8 cellular contexts compared by ENCODE assay signal in the genomic region with DNA sequence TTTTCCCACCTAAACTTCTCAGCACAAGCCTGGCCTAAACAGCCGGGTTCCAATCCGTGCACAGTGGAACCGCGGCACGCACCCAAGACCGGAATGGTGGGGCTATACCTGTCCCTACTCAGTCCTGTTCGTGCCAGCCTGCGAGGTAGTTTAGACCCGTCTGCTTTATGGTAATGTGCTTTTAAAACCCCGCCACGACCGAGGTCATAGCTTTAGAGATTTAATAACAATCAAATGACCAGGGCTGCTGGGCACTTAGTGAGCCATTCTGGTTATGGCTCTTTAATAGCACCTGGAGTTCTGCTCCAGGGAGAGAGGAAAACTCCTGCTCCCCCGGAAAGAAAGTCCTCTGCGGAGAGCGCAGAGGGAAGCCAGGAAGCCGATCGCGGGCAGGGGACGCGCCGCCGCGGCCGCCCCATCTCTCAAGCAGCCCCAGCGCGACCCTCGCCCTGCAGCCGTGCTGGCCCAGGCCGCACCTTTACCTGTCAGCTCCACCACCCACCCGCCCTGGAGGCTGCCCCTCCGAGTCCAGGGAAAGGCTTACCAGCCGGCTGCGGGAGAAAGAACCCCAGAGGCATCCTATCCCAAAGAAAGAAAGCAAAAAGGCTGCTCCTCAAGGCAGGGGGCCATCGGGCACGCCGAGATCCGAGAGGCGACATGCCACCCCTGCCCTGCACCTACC.
DNase-seq lines count a peak whose midpoint lies in the region; TF ChIP-seq lines count a peak whose summit lies in the region.

No MANE protein-coding gene starts in this region.

- H3K9me3 ChIP-seq in MM.1S (replicated peaks; ENCODE audit: insufficient read depth, low read length) (no peaks in the 10 kb centered on the region), mucosa of rectum (ENCODE audit: control insufficient read depth in 2 of 2, low read length in 2 of 2) (no peaks in the 10 kb centered on the region)

- 0 out of 2 replicates have a peak, but pooled peaks cover 8% of the 10 kb centered on the region for H3K79me2 ChIP-seq in MM.1S (ENCODE audit: low read length)

- H3K27ac ChIP-seq in MM.1S (ENCODE audit: low read length) (no peak overlapping the region; the same call in 1 of the 2 replicates), epithelial cell of prostate (peak overlapping the region; percentile 75), mucosa of rectum (ENCODE audit: low read depth in 2 of 2, low read length in 2 of 2) (peak overlapping the region; percentile 89 to 91)

- H3F3A ChIP-seq in MM.1S (ENCODE audit: insufficient read depth, low read length): no peaks in the 10 kb centered on the region

- peak overlapping the region; percentile 79 for H3K4me2 ChIP-seq in MM.1S (ENCODE audit: low read depth, low read length)

- no peaks in the 10 kb centered on the region for H3K9me2 ChIP-seq in MM.1S (replicated peaks; ENCODE audit: insufficient read depth, low read length)

- no peaks in the 10 kb centered on the region for H4K20me1 ChIP-seq in MM.1S (ENCODE audit: insufficient read depth, low read length)

- CTCF ChIA-PET in HEK293T (lab: Yijun Ruan, JAX): no interaction called here

- POLR2A ChIA-PET in HEK293T (lab: Yijun Ruan, JAX): interaction anchor here (0.5 to 1.5 kb wide), 20 partner anchors 14 to 1222 kb away, joined by 3 to 8 read pairs (median 3); no protein-coding TSS in a partner anchor

- peak overlapping the region; percentile 90 for H3K4me3 ChIP-seq in MM.1S (ENCODE audit: low read length)
- peak overlapping the region; percentile 93 to 95 for H3K4me3 ChIP-seq in mucosa of rectum (ENCODE audit: low read length in 2 of 2)

- peak; percentile 81 for DNase-seq in DMS 273 (lab: John Stamatoyannopoulos, UW; ENCODE audit: unreplicated experiment)
- no peak for DNase-seq in DMS 273 treated with DMSO at 0.1 percent for 48 hours (lab: John Stamatoyannopoulos, UW)
- peak; percentile 50 for DNase-seq in HEK293T (ENCODE audit: extremely low spot score)
- peak; percentile 41 for DNase-seq in MM.1S
- DNase-seq in activated CD8-positive, alpha-beta memory T cell treated with anti-CD3 and anti-CD28 coated beads, Interleukin-2, amount 50 U/mL, for 48 hours: peak; percentile 74
- no peak for DNase-seq in epithelial cell of prostate (ENCODE audit: low read depth, low spot score)
- peak; percentile 51 for DNase-seq in superior temporal gyrus (ENCODE audit: extremely low spot score)

- peak overlapping the region; percentile 95 for H2AFZ ChIP-seq in MM.1S (ENCODE audit: low read length)

- H3K4me1 ChIP-seq in MM.1S (ENCODE audit: low read length) (peaks cover 6% of the 10 kb centered on the region; the same call in 1 of the 2 replicates), mucosa of rectum (ENCODE audit: control insufficient read depth in 2 of 2, insufficient read depth in 2 of 2, low read length in 2 of 2) (peaks cover 3 to 16% of the 10 kb centered on the region in 2 donors)

- H3K9ac ChIP-seq in MM.1S (ENCODE audit: low read length) (peak overlapping the region; percentile 71), mucosa of rectum (ENCODE audit: low read depth in 1 of 2, low read length in 2 of 2) (peak overlapping the region; percentile 91)

- no peak for TF ChIP-seq CTCF in MM.1S (IDR thresholded peaks at IDR 0.05; ENCODE audit: low read length)

- H3K27me3 ChIP-seq in MM.1S (replicated peaks; ENCODE audit: insufficient read depth, low read length): no peaks in the 10 kb centered on the region
- no peaks in the 10 kb centered on the region for H3K27me3 ChIP-seq in mucosa of rectum (ENCODE audit: control insufficient read depth in 2 of 2, insufficient read depth in 2 of 2, low read length in 2 of 2)

- H3K36me3 ChIP-seq in MM.1S (replicated peaks; ENCODE audit: insufficient read depth, low read length) (no peaks in the 10 kb centered on the region), mucosa of rectum (ENCODE audit: control insufficient read depth in 2 of 2, insufficient read depth in 2 of 2, low read length in 2 of 2) (no peaks in the 10 kb centered on the region)

TF ChIP-seq in HEK293T, 16 proteins besides CTCF, POLR2A, EP300 and RAD21:
- TF ChIP-seq HDGF (IDR thresholded peaks at IDR 0.05; ENCODE audit: borderline replicate concordance) (no peak), CTBP1 (IDR thresholded peaks at IDR 0.05; ENCODE audit: borderline replicate concordance) (no peak), SUZ12 (IDR thresholded peaks at IDR 0.05) (no peak), FOXK2 (IDR thresholded peaks at IDR 0.05) (no peak), BHLHE40 (IDR thresholded peaks at IDR 0.05; ENCODE audit: borderline replicate concordance) (no peak), L3MBTL2 (conservative IDR thresholded peaks at IDR 0.05) (no peak; the same call in 1 of the 2 replicates), ZNF384 (IDR thresholded peaks at IDR 0.05) (no peak), SP1 (IDR thresholded peaks at IDR 0.05) (no peak), FOXA1 (IDR thresholded peaks at IDR 0.05) (no peak), NFRKB (IDR thresholded peaks at IDR 0.05) (no peak), ELF4 (IDR thresholded peaks at IDR 0.05) (no peak), FOXM1 (IDR thresholded peaks at IDR 0.05; ENCODE audit: borderline replicate concordance) (no peak), TARDBP (IDR thresholded peaks at IDR 0.05) (no peak)
- TF ChIP-seq, protein P1, sequence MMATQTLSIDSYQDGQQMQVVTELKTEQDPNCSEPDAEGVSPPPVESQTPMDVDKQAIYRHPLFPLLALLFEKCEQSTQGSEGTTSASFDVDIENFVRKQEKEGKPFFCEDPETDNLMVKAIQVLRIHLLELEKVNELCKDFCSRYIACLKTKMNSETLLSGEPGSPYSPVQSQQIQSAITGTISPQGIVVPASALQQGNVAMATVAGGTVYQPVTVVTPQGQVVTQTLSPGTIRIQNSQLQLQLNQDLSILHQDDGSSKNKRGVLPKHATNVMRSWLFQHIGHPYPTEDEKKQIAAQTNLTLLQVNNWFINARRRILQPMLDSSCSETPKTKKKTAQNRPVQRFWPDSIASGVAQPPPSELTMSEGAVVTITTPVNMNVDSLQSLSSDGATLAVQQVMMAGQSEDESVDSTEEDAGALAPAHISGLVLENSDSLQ (IDR thresholded peaks at IDR 0.05): no peak

Comparison
In these comparisons a context has a peak if more than half of its experiments do, and no peak if none do; other contexts are left out.
1. DNase-seq: peak in DMS 273 (single experiment), HEK293T (single experiment), MM.1S (single experiment), activated CD8-positive, alpha-beta memory T cell treated with anti-CD3 and anti-CD28 coated beads, Interleukin-2, amount 50 U/mL, for 48 hours (single experiment) and superior temporal gyrus (single experiment); none in DMS 273 treated with DMSO at 0.1 percent for 48 hours (single experiment) and epithelial cell of prostate (single experiment).